In the genomic region with DNA sequence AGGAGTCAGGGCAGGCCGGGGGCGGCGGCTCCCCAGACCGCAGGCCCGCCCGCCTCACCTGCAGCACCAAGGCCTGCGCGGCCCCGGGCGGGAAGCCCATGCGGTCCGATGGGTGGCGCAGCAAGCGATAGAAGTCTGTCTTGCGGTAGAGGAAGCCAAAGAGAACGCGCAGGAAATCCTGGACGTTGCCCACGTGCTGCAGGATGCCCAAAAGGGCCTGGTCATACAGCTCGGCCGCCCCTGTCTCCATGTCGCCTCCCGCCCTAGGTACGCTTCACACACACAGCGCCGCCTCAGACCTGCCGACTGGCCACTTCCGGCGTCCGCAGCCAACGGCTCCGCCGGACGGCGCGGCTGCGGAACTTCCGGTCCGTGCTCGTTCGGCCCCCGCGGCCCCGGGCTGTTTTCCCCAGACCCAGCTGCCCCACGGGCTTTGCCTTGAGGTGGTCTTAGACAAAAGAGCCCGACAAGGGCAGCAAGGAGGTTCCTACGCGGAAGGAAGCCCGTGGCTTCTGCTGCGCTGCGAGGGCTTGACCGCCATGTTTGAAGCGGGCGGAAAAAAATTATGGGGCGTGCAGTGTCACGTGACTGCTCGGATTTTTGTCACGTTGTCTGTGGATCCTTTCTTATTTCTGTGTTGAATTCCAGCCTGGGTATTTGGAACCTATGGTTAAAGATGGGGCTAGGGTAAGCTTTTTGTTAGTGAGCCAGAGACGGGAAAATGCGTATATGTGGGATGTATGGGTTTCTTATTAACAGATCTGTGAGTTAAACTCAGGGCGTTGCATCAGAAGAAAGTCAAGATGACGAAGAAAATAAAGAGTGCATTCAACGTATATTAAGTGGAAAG, we compare ENCODE assay signal across 8 cellular contexts. TPM values are rescaled to one million over a fixed set of nuclear protein-coding genes. Genes with fewer than 3 reads are reported as not detected.
DNase-seq lines count a peak whose midpoint lies in the region; ATAC-seq, FAIRE-seq and TF ChIP-seq lines count a peak whose summit lies in the region.

A gene (minus strand): TSS at position 308 of the 850 bp plus-strand sequence. CDS start 58 bp downstream, at position 250.

- H3K4me3 Mint-ChIP-seq in T-cell = peak within 1 kb of the TSS; percentile 88

- H3K4me1 ChIP-seq in adrenal gland (replicated peaks in 1 of 2) (peaks cover 23 to 41% of the 10 kb centered on the region in 2 donors), left ventricle myocardium inferior (peaks cover 51% of the 10 kb centered on the region), prostate gland (replicated peaks) (peaks cover 22% of the 10 kb centered on the region), urinary bladder (ENCODE audit: insufficient read depth) (peaks cover 2% of the 10 kb centered on the region)

- H3K27me3 ChIP-seq in adrenal gland (no peaks in the 10 kb centered on the region), left ventricle myocardium inferior (ENCODE audit: low read depth) (peaks cover 11% of the 10 kb centered on the region), prostate gland (replicated peaks; ENCODE audit: insufficient read depth) (no peaks in the 10 kb centered on the region)

- H3K4me1 Mint-ChIP-seq in T-cell = peaks cover 47 to 50% (median 48%) of the 10 kb centered on the region in 3 donors

- H3K27ac Mint-ChIP-seq in T-cell = peak within 1 kb of the TSS; percentile 94 to 97

- 0% methylated on average over 28 to 63 of the region's 63 CpGs for WGBS in adrenal gland, 4 donors
- 0% methylated on average over 55 of the region's 63 CpGs for WGBS in prostate gland
- under 1% methylated on average over 63 of the region's 63 CpGs for WGBS in urinary bladder

- POLR2A ChIA-PET in T-cell (lab: Charles Lee) = interaction anchor here (0.6 to 1.8 kb wide), 6 partner anchors 10 to 91 kb away, joined by 3 to 6 read pairs (median 3); a partner anchor contains a TSS

- TF ChIP-seq POLR2A in GM12891 (IDR thresholded peaks at IDR 0.05; ENCODE audit: low read depth, low read length) = peak; percentile 65
- peak; percentile 19 to 67 for TF ChIP-seq POLR2A in adrenal gland (IDR thresholded peaks at IDR 0.05)
- TF ChIP-seq POLR2A in prostate gland (IDR thresholded peaks at IDR 0.05) = no peak

- intact Hi-C loops in adrenal gland (cut with DNase I) (no loop called here), left ventricle myocardium inferior (cut with micrococcal nuclease) (no loop called here), prostate gland (cut with DNase I) (loop anchor here (10.0 kb wide), 1 partner anchor 386 kb away; a partner anchor contains a TSS)

- no peaks in the 10 kb centered on the region for H3K36me3 ChIP-seq in adrenal gland (replicated peaks in 1 of 2)
- H3K36me3 ChIP-seq in left ventricle myocardium inferior = no peaks in the 10 kb centered on the region
- H3K36me3 ChIP-seq in prostate gland = no peaks in the 10 kb centered on the region
- no peaks in the 10 kb centered on the region for H3K36me3 ChIP-seq in urinary bladder (ENCODE audit: insufficient read depth)

- H3K4me3 ChIP-seq in adrenal gland = peak within 1 kb of the TSS; percentile 53 to 91 (median 68)
- peak within 1 kb of the TSS; percentile 95 for H3K4me3 ChIP-seq in left ventricle myocardium inferior
- peak within 1 kb of the TSS; percentile 69 to 90 for H3K4me3 ChIP-seq in prostate gland
- peak within 1 kb of the TSS; percentile 83 for H3K4me3 ChIP-seq in urinary bladder (ENCODE audit: low read depth, low read length)

- DNase-seq in GM12891 (ENCODE audit: insufficient read length, low spot score) = peak; percentile 84
- peak; percentile 72 for DNase-seq in NCI-H1417 treated with DMSO at 0.1 percent for 48 hours (lab: John Stamatoyannopoulos, UW)
- peak; percentile 68 to 86 (median 79) for DNase-seq in T-cell
- peak; percentile 83 to 90 (median 86) for DNase-seq in adrenal gland
- peak; percentile 84 for DNase-seq in left ventricle myocardium inferior
- DNase-seq in prostate gland (ENCODE audit: low spot score) = peak; percentile 84

- H3K36me3 Mint-ChIP-seq in T-cell = peaks cover 16% of the 10 kb centered on the region

- peak; percentile 80 for FAIRE-seq in GM12891 (lab: Jason Lieb, UNC)

- H3K9me3 ChIP-seq in adrenal gland (replicated peaks in 1 of 3) (no peaks in the 10 kb centered on the region), left ventricle myocardium inferior (replicated peaks) (no peaks in the 10 kb centered on the region), prostate gland (no peaks in the 10 kb centered on the region)

- ATAC-seq in HG02798 (IDR thresholded peaks at IDR 0.05; ENCODE audit: poor library complexity, unreplicated experiment) (peak; percentile 98), T-cell (replicated peaks in 1 of 4) (peak; percentile 76 to 82 (median 80))

- peak within 1 kb of the TSS; percentile 68 to 99 (median 97) for H3K27ac ChIP-seq in adrenal gland
- peak within 1 kb of the TSS; percentile 99 for H3K27ac ChIP-seq in left ventricle myocardium inferior (replicated peaks)
- H3K27ac ChIP-seq in prostate gland = peak within 1 kb of the TSS; percentile 98
- H3K27ac ChIP-seq in urinary bladder (ENCODE audit: low read depth) = peak within 1 kb of the TSS; percentile 98

- peaks cover 0 to 3% of the 10 kb centered on the region in 2 donors for H3K27me3 Mint-ChIP-seq in T-cell

- no peaks in the 10 kb centered on the region for H3K9me3 Mint-ChIP-seq in T-cell

- CTCF ChIA-PET in T-cell (lab: Charles Lee) = interaction anchor here (0.6 to 1.5 kb wide), 9 partner anchors 9 to 290 kb away, joined by 3 to 6 read pairs (median 5); a partner anchor contains a TSS

- TF ChIP-seq CTCF in adrenal gland (IDR thresholded peaks at IDR 0.05) = peak in 1 of 6 experiments; percentile 6
- TF ChIP-seq CTCF in left ventricle myocardium inferior (IDR thresholded peaks at IDR 0.05; ENCODE audit: borderline replicate concordance) = peak; percentile 15
- TF ChIP-seq CTCF in prostate gland (IDR thresholded peaks at IDR 0.05) = peak in 2 of 4 experiments; percentile 2 to 9

TF ChIP-seq in GM12891, 5 proteins besides CTCF, POLR2A, EP300 and RAD21:
- TF ChIP-seq POU2F2 (IDR thresholded peaks at IDR 0.05; ENCODE audit: low read depth, low read length) (peak; percentile 6; the same call in 1 of the 2 replicates), SPI1 (IDR thresholded peaks at IDR 0.05; ENCODE audit: low read depth, low read length) (no peak), POLR2AphosphoS5 (IDR thresholded peaks at IDR 0.05; ENCODE audit: low read depth, low read length) (peak; percentile 71; the same call in 1 of the 2 replicates), PAX5 (IDR thresholded peaks at IDR 0.05; ENCODE audit: insufficient read depth, low read length, severe bottlenecking) (peak; percentile 7), TAF1 (IDR thresholded peaks at IDR 0.05; ENCODE audit: low read depth, low read length) (no peak; the same call in none of the 2 replicates)
TF ChIP-seq in GM12891: peak in this region for 3.

RNA-seq across cellular contexts. Expression of the gene that starts here (rescaled TPM):
- 36.8 TPM for polyA plus RNA-seq in GM12891 (2012; ENCODE audit: low read depth, missing spikeins)
- total RNA-seq in T-cell (100 to 1,000 TPM in 1 of 5 donors, 10 to 100 TPM in 4; 87.9 to 106 (median 95.9) TPM), adrenal gland (100 to 1,000 TPM in 3 of 8 donors, 10 to 100 TPM in 5; 33.1 to 136 (median 72.8) TPM), left ventricle myocardium inferior (107 TPM), prostate gland (10 to 100 TPM; 55.2 to 55.9 TPM), urinary bladder (35.9 TPM)
- polyA plus RNA-seq in adrenal gland (10 to 100 TPM; 30.5 to 85.7 (median 37.0) TPM), urinary bladder (59.8 TPM)

Comparison
In these comparisons a context has a peak if more than half of its experiments do, and no peak if none do; other contexts are left out.
1. Peak in every context shown above with its lines: DNase-seq, ATAC-seq, H3K4me3 ChIP-seq and H3K27ac ChIP-seq.